In the genomic region with DNA sequence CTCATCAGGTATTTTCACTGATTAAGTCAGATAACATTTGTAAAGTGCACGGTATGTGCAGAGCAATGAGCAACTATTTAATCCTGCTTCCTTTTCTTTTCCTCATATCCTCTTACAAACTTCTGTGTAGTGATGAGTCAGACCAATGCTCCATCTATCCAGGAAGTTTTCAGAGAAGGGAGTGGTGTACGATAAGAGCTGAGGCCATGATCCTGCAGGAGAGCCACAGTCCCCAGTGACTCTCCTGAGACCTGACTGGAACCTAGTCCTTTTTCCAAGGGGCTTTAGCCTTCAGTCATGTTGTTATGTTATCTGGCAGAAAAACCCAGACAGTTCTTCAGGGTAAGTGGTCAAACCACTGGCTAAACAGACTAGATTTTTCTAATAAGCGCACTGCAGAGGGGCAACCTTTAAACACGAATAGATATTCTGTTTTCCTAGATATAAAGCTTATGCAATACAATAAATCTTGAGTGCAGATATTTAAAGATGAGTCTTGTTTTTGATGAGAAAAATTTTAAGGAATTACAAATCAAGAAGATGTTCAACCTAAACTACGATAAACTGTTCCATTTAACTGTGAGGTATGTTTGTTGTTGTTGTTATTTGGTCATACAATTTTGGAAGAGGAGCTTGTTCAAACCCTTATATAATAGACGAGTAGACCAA, we compare ENCODE assay signal across 10 cellular contexts.
A peak's percentile ranks its signal among the peaks of the same experiment; 100 is the strongest.
DNase-seq lines count a peak whose midpoint lies in the region; ATAC-seq, FAIRE-seq and TF ChIP-seq lines count a peak whose summit lies in the region.
"Had no signal": no experiment of that assay in that cellular context is flagged by ENCODE, and none has a peak within 500 bp of the region (broad histone marks: within the 10 kb centered on the region; RNA-seq: fewer than 3 reads in every experiment).

No MANE protein-coding gene starts in this region.

- TF ChIP-seq CTCF in hepatocyte (IDR thresholded peaks at IDR 0.05; ENCODE audit: poor library complexity) (no peak), upper lobe of right lung (IDR thresholded peaks at IDR 0.05) (no peak), thyroid gland (IDR thresholded peaks at IDR 0.05) (no peak)

- no peak overlapping the region for H3K27ac Mint-ChIP-seq in naive thymus-derived CD8-positive, alpha-beta T cell

- no peaks in the 10 kb centered on the region for H3K27me3 Mint-ChIP-seq in naive thymus-derived CD8-positive, alpha-beta T cell
- H3K27me3 Mint-ChIP-seq: brain had no signal

- ATAC-seq in upper lobe of right lung (peak; percentile 39), HG03139 (IDR thresholded peaks at IDR 0.05; ENCODE audit: unreplicated experiment) (no peak)
- ATAC-seq in naive thymus-derived CD8-positive, alpha-beta T cell = no peak

- 68% methylated on average over 6 of the region's 6 CpGs for WGBS in hepatocyte (ENCODE audit: low lambda C conversion rate, missing lambda C conversion rate)
- 66 to 68% methylated on average over 6 of the region's 6 CpGs for WGBS in thyroid gland, 2 donors

- H3K9me3 ChIP-seq in hepatocyte (ENCODE audit: low read depth) = no peaks in the 10 kb centered on the region
- no peaks in the 10 kb centered on the region for H3K9me3 ChIP-seq in upper lobe of right lung
- no peaks in the 10 kb centered on the region for H3K9me3 ChIP-seq in thyroid gland

- peak; percentile 47 for DNase-seq in HTR-8/SVneo (ENCODE audit: insufficient read length, low spot score)
- peak; percentile 21 for DNase-seq in UCSD-AML1 (lab: John Stamatoyannopoulos, UW; ENCODE audit: unreplicated experiment)
- DNase-seq in hepatocyte (ENCODE audit: low spot score) = peak; percentile 70
- DNase-seq in upper lobe of right lung = no peak
- no peak for DNase-seq in naive thymus-derived CD8-positive, alpha-beta T cell
- DNase-seq in thyroid gland = no peak
- DNase-seq: mesendoderm, NCI-H2029 had no signal

- no peak overlapping the region for H3K4me3 ChIP-seq in hepatocyte
- no peak overlapping the region for H3K4me3 ChIP-seq in upper lobe of right lung
- no peak overlapping the region for H3K4me3 ChIP-seq in thyroid gland (replicated peaks in 1 of 3)

- peak overlapping the region; percentile 16 for H2AFZ ChIP-seq in hepatocyte

- no peaks in the 10 kb centered on the region for H3K9me2 ChIP-seq in hepatocyte (replicated peaks; ENCODE audit: insufficient read depth)

- TF ChIP-seq POLR2A in thyroid gland (IDR thresholded peaks at IDR 0.05) = no peak

- H3K9me3 Mint-ChIP-seq in naive thymus-derived CD8-positive, alpha-beta T cell = no peaks in the 10 kb centered on the region

- H3K36me3 Mint-ChIP-seq in naive thymus-derived CD8-positive, alpha-beta T cell = no peaks in the 10 kb centered on the region
- H3K36me3 Mint-ChIP-seq: brain had no signal

- no peak overlapping the region for H3K4me3 Mint-ChIP-seq in naive thymus-derived CD8-positive, alpha-beta T cell
- H3K4me3 Mint-ChIP-seq: brain had no signal

- no peaks in the 10 kb centered on the region for H3K4me1 Mint-ChIP-seq in naive thymus-derived CD8-positive, alpha-beta T cell

- no peaks in the 10 kb centered on the region for H3K79me2 ChIP-seq in hepatocyte

- H3K4me1 ChIP-seq in hepatocyte (ENCODE audit: insufficient read depth) (peaks cover 4% of the 10 kb centered on the region), upper lobe of right lung (no peaks in the 10 kb centered on the region), thyroid gland (no peaks in the 10 kb centered on the region)

- no peaks in the 10 kb centered on the region for H4K20me1 ChIP-seq in hepatocyte (ENCODE audit: insufficient read depth, poor library complexity, severe bottlenecking)

- intact Hi-C loops in upper lobe of right lung (cut with DNase I) = no loop called here
- intact Hi-C loops in thyroid gland (cut with DNase I) = no loop called here

- H3K27ac ChIP-seq in hepatocyte (peak overlapping the region; percentile 78), upper lobe of right lung (no peak overlapping the region), thyroid gland (no peak overlapping the region)

- POLR2A ChIA-PET in naive thymus-derived CD8-positive, alpha-beta T cell (lab: Charles Lee) = no interaction called here

- H3K36me3 ChIP-seq in hepatocyte (replicated peaks; ENCODE audit: insufficient read depth, low read depth) (no peaks in the 10 kb centered on the region), upper lobe of right lung (no peaks in the 10 kb centered on the region), thyroid gland (no peaks in the 10 kb centered on the region)

- no peaks in the 10 kb centered on the region for H3K27me3 ChIP-seq in hepatocyte
- no peaks in the 10 kb centered on the region for H3K27me3 ChIP-seq in upper lobe of right lung
- H3K27me3 ChIP-seq in thyroid gland = no peaks in the 10 kb centered on the region

- H3K4me2 ChIP-seq in hepatocyte = no peak overlapping the region

- no peak for FAIRE-seq in HTR-8/SVneo (lab: Jason Lieb, UNC)

Comparison
In these comparisons a context has a peak if more than half of its experiments do, and no peak if none do; other contexts are left out.
1. DNase-seq: peak in HTR-8/SVneo (single experiment), UCSD-AML1 (single experiment) and hepatocyte (single experiment); none in upper lobe of right lung (single experiment), naive thymus-derived CD8-positive, alpha-beta T cell (0 of 10) and thyroid gland (0 of 2).